Comparison of ENCODE assay signal across 28 cellular contexts in genomic region chr7:102449136-102449535, GRCh38.
"Had no signal": no experiment of that assay in that cellular context is flagged by ENCODE, and none has a peak within 500 bp of the region (broad histone marks: within the 10 kb centered on the region; RNA-seq: fewer than 3 reads in every experiment).

No MANE protein-coding gene starts in this region.

- ATAC-seq: natural killer cell; psoas muscle; right cardiac atrium; right lobe of liver; stimulated activated naive B cell treated with anti-CD40 and anti-IgM and Interleukin-4, amounts not matched to agents 10 μg/mL and 1 μg/mL and 100 μg/mL, for 72 hours had no signal

- H3K9me3 Mint-ChIP-seq: natural killer cell; nephron; neural progenitor cell; stimulated activated naive B cell treated with anti-CD40 and anti-IgM and Interleukin-4, amounts not matched to agents 10 μg/mL and 1 μg/mL and 100 μg/mL, for 72 hours; stimulated activated naive CD8-positive, alpha-beta T cell treated with anti-CD3 and anti-CD28 coated beads, Interleukin-15, Interleukin-2, amounts not matched to agents 100 ng/mL and 50 ng/mL, for 24 hours had no signal

- H3K4me3 ChIP-seq: neural progenitor cell, ovary, psoas muscle, right lobe of liver, sigmoid colon, stomach, thoracic aorta, thyroid gland, tibial nerve, upper lobe of left lung, vagina had no signal

- H3K27ac ChIP-seq: neural progenitor cell, ovary, parathyroid adenoma, psoas muscle, right lobe of liver, sigmoid colon, stomach, thoracic aorta, thyroid gland, tibial nerve, upper lobe of left lung, vagina had no signal

- H3K27me3 Mint-ChIP-seq: progenitor cell of endocrine pancreas; stimulated activated naive B cell treated with anti-CD40 and anti-IgM and Interleukin-4, amounts not matched to agents 10 μg/mL and 1 μg/mL and 100 μg/mL, for 72 hours; stimulated activated naive CD8-positive, alpha-beta T cell treated with anti-CD3 and anti-CD28 coated beads, Interleukin-15, Interleukin-2, amounts not matched to agents 100 ng/mL and 50 ng/mL, for 24 hours had no signal

- H3K27me3 ChIP-seq: neural progenitor cell, ovary, right lobe of liver, sigmoid colon, stomach, thyroid gland, tibial nerve, upper lobe of left lung, vagina had no signal

- H3K27ac Mint-ChIP-seq: natural killer cell; nephron; neural progenitor cell; progenitor cell of endocrine pancreas; stimulated activated naive CD8-positive, alpha-beta T cell treated with anti-CD3 and anti-CD28 coated beads, Interleukin-15, Interleukin-2, amounts not matched to agents 100 ng/mL and 50 ng/mL, for 24 hours had no signal

- H3K36me3 ChIP-seq: neural progenitor cell, ovary had no signal

- H3K4me2 ChIP-seq: neural progenitor cell had no signal

- H3K9me3 ChIP-seq: ovary, psoas muscle, right lobe of liver, sigmoid colon, stomach, thoracic aorta, thyroid gland, tibial nerve, upper lobe of left lung, vagina had no signal

- H3K4me1 Mint-ChIP-seq: nephron, neural progenitor cell had no signal

- FAIRE-seq: small intestine, urothelium cell line had no signal

- H2AFZ ChIP-seq: neural progenitor cell, parathyroid adenoma had no signal

- DNase-seq: natural killer cell; occipital lobe; ovary; posterior cingulate gyrus; psoas muscle; right lobe of liver; sigmoid colon; small intestine; stimulated activated CD4-positive, alpha-beta T cell treated with anti-CD3 and anti-CD28 coated beads, Interleukin-1b, Interleukin-23, amount 100 ng/mL, for 48 hours; stimulated activated CD4-positive, alpha-beta T cell treated with anti-CD3 and anti-CD28 coated beads, Interleukin-4, amount 100 ng/mL, for 1 hour; stimulated activated CD4-positive, alpha-beta T cell treated with anti-CD3 and anti-CD28 coated beads, Interleukin-4, amount 100 ng/mL, for 4 hours; stimulated activated CD8-positive, alpha-beta memory T cell treated with anti-CD3 and anti-CD28 coated beads, Interleukin-4, amount 100 ng/mL, for 48 hours; stimulated activated naive B cell treated with anti-CD40 and anti-IgM and Interleukin-4, amounts not matched to agents 10 μg/mL and 1 μg/mL and 100 μg/mL, for 72 hours; stimulated activated naive CD4-positive, alpha-beta T cell treated with Interleukin-2 at 50 U/mL for 16 hours; stomach; thyroid gland; trophoblast cell; upper lobe of left lung had no signal

- H3K79me2 ChIP-seq: parathyroid adenoma had no signal

- H3K9ac ChIP-seq: neural progenitor cell, parathyroid adenoma had no signal

- H3K4me3 Mint-ChIP-seq: natural killer cell; nephron; neural progenitor cell; stimulated activated naive B cell treated with anti-CD40 and anti-IgM and Interleukin-4, amounts not matched to agents 10 μg/mL and 1 μg/mL and 100 μg/mL, for 72 hours; stimulated activated naive CD8-positive, alpha-beta T cell treated with anti-CD3 and anti-CD28 coated beads, Interleukin-15, Interleukin-2, amounts not matched to agents 100 ng/mL and 50 ng/mL, for 24 hours had no signal

- H3K36me3 Mint-ChIP-seq: natural killer cell had no signal

- H3K4me1 ChIP-seq: parathyroid adenoma, right lobe of liver, sigmoid colon, thyroid gland, tibial nerve, vagina had no signal
